Comparison of ENCODE assay signal across 12 cellular contexts in genomic region chr6:104956663-104957294, GRCh38. TPM values are rescaled to one million over a fixed set of nuclear protein-coding genes. Genes with fewer than 3 reads are reported as not detected.
DNase-seq lines count a peak whose midpoint lies in the region; ATAC-seq, FAIRE-seq and TF ChIP-seq lines count a peak whose summit lies in the region.
"Had no signal": no experiment of that assay in that cellular context is flagged by ENCODE, and none has a peak within 500 bp of the region (broad histone marks: within the 10 kb centered on the region; RNA-seq: fewer than 3 reads in every experiment).

Gene LIN28B (plus strand): TSS chr6:104957107. CDS start chr6:104957251, 144 bp downstream.

- H3K23ac ChIP-seq in IMR-90 (ENCODE audit: low read depth, low read length): no peak within 1 kb of the TSS

- peaks cover 6% of the 10 kb centered on the region; the same call in 1 of the 2 replicates for H3K9me3 ChIP-seq in IMR-90 (ENCODE audit: control insufficient read depth, insufficient read depth, low read length)
- peaks cover 8% of the 10 kb centered on the region for H3K9me3 ChIP-seq in T-helper 17 cell (ENCODE audit: control insufficient read depth, low read length, poor library complexity, severe bottlenecking)
- no peaks in the 10 kb centered on the region for H3K9me3 ChIP-seq in iPS-15b (ENCODE audit: control insufficient read depth, insufficient read depth, low read length)
- H3K9me3 ChIP-seq in kidney (ENCODE audit: control insufficient read depth in 1 of 2, low read length in 2 of 2): no peaks in the 10 kb centered on the region

- TF ChIP-seq POLR2A in IMR-90 (IDR thresholded peaks at IDR 0.05; ENCODE audit: low read depth, low read length): no peak

- no peaks in the 10 kb centered on the region for H3K36me3 ChIP-seq in IMR-90 (ENCODE audit: control insufficient read depth, insufficient read depth, low read length)
- H3K36me3 ChIP-seq in iPS-15b (ENCODE audit: control insufficient read depth, insufficient read depth, low read length): no peaks in the 10 kb centered on the region
- no peaks in the 10 kb centered on the region for H3K36me3 ChIP-seq in kidney (ENCODE audit: control insufficient read depth in 1 of 2, insufficient read depth in 2 of 2, low read length in 2 of 2)
- H3K36me3 ChIP-seq: spleen had no signal

- H3K27ac ChIP-seq in IMR-90 (ENCODE audit: insufficient read depth, low read length) (no peak within 1 kb of the TSS), kidney (ENCODE audit: low read depth in 2 of 2, low read length in 2 of 2) (no peak within 1 kb of the TSS)
- H3K27ac ChIP-seq: spleen had no signal

- BruUV-seq in IMR-90 (replicated peaks; lab: Mats Ljungman, UMichigan): no TSS peak

- H3K36me3 Mint-ChIP-seq in T-helper 17 cell (ENCODE audit: low read depth): peaks cover 4% of the 10 kb centered on the region

- no peak for ATAC-seq in IMR-90 (ENCODE audit: low read depth)
- no peak for ATAC-seq in T-helper 17 cell
- no peak for ATAC-seq in GM21717 (IDR thresholded peaks at IDR 0.05; ENCODE audit: unreplicated experiment)
- no peak for ATAC-seq in GM19455 (IDR thresholded peaks at IDR 0.05; ENCODE audit: unreplicated experiment)

- H3K4ac ChIP-seq in IMR-90 (ENCODE audit: low read depth, low read length): no peak within 1 kb of the TSS

- H3K27me3 ChIP-seq in IMR-90 (ENCODE audit: control insufficient read depth, insufficient read depth, low read length) (peaks cover 49% of the 10 kb centered on the region), iPS-15b (ENCODE audit: control insufficient read depth, insufficient read depth, low read length) (no peaks in the 10 kb centered on the region)

- dilution Hi-C loops in IMR-90 (cut with HindIII; ENCODE audit: low sequenced_read_pairs, unreplicated experiment): no loop called here

- POLR2A ChIA-PET in IMR-90 (lab: Charles Lee; ENCODE audit: unreplicated experiment): interaction anchor here (0.7 kb wide), 1 partner anchor 1052 kb away, joined by 4 read pairs; no protein-coding TSS in a partner anchor

- no peaks in the 10 kb centered on the region for H4K20me1 ChIP-seq in IMR-90 (ENCODE audit: insufficient read depth, low read length)

- no peak for TF ChIP-seq RAD21 in IMR-90 (IDR thresholded peaks at IDR 0.05; ENCODE audit: low read length)

- peaks cover 63% of the 10 kb centered on the region for H3K27me3 Mint-ChIP-seq in T-helper 17 cell

- H2BK15ac ChIP-seq in IMR-90 (ENCODE audit: low read depth, low read length): no peak within 1 kb of the TSS

- no peak within 1 kb of the TSS for H4K5ac ChIP-seq in IMR-90 (ENCODE audit: low read depth, low read length)

- intact Hi-C loops in IMR-90 (cut with micrococcal nuclease): no loop called here
- intact Hi-C loops in kidney (cut with DNase I): no loop called here

- no peak within 1 kb of the TSS for H2AK5ac ChIP-seq in IMR-90 (ENCODE audit: low read depth, low read length)

- H2AFZ ChIP-seq in IMR-90 (replicated peaks; ENCODE audit: low read length, poor library complexity): no peak within 1 kb of the TSS

- H3K4me2 ChIP-seq in IMR-90 (ENCODE audit: low read depth, low read length): peak within 1 kb of the TSS; percentile 2; the same call in 1 of the 2 replicates

- H4K8ac ChIP-seq in IMR-90 (ENCODE audit: low read depth in 2 of 2, low read length in 2 of 2): no peak within 1 kb of the TSS

- H3K4me1 ChIP-seq in IMR-90 (ENCODE audit: control insufficient read depth, insufficient read depth, low read length) (no peaks in the 10 kb centered on the region), iPS-15b (ENCODE audit: control insufficient read depth, insufficient read depth, low read length) (peaks cover 9% of the 10 kb centered on the region), kidney (ENCODE audit: control insufficient read depth in 1 of 2, insufficient read depth in 1 of 2, low read depth in 1 of 2, low read length in 2 of 2) (peaks cover 0 to 4% of the 10 kb centered on the region in 2 donors)

- H3K14ac ChIP-seq in IMR-90 (replicated peaks; ENCODE audit: low read depth, low read length): no peak within 1 kb of the TSS

- in situ Hi-C loops in IMR-90 (cut with MboI; ENCODE audit: low sequenced_read_pairs): no loop called here

- H3K27ac Mint-ChIP-seq in T-helper 17 cell: no peak within 1 kb of the TSS

- WGBS in IMR-90 (ENCODE audit: extremely low coverage in 2 of 2, insufficient read length in 1 of 2), 2 experiments: 0% methylated on average over 4 of the region's 17 CpGs; no CpG with 5 or more reads in 1 of the 2 experiments

- no peak within 1 kb of the TSS for H3K18ac ChIP-seq in IMR-90 (ENCODE audit: low read depth, low read length)

- CTCF ChIA-PET in IMR-90 (lab: Yijun Ruan, JAX): no interaction called here

- no peak within 1 kb of the TSS for H4K91ac ChIP-seq in IMR-90 (ENCODE audit: insufficient read depth, low read depth, low read length)

- H2AK9ac ChIP-seq in IMR-90 (replicated peaks; ENCODE audit: low read depth, low read length, poor library complexity): no peak within 1 kb of the TSS

- no peak within 1 kb of the TSS for H2BK120ac ChIP-seq in IMR-90 (ENCODE audit: low read depth, low read length)

- H3K9ac ChIP-seq in IMR-90 (ENCODE audit: low read depth, low read length): no peak within 1 kb of the TSS
- peak within 1 kb of the TSS; percentile 91 for H3K9ac ChIP-seq in iPS-15b (ENCODE audit: low read depth, low read length)
- H3K9ac ChIP-seq in kidney (ENCODE audit: low read length in 2 of 2): no peak within 1 kb of the TSS

- no peak within 1 kb of the TSS for H3K4me3 ChIP-seq in IMR-90 (ENCODE audit: insufficient read depth, low read depth, low read length)
- H3K4me3 ChIP-seq in iPS-15b (ENCODE audit: low read depth, low read length): peak within 1 kb of the TSS; percentile 61
- H3K4me3 ChIP-seq in kidney (ENCODE audit: low read length in 2 of 2): no peak within 1 kb of the TSS
- H3K4me3 ChIP-seq: lung had no signal

- H3K79me1 ChIP-seq in IMR-90 (ENCODE audit: low read depth in 1 of 2, low read length in 2 of 2): no peaks in the 10 kb centered on the region

- no peak within 1 kb of the TSS for H2BK5ac ChIP-seq in IMR-90 (ENCODE audit: low read depth, low read length, poor library complexity, severe bottlenecking)

- peak within 1 kb of the TSS; percentile 3 for H3K4me3 Mint-ChIP-seq in T-helper 17 cell

- no peaks in the 10 kb centered on the region for H3K9me1 ChIP-seq in IMR-90 (ENCODE audit: insufficient read depth, low read length)

- TF ChIP-seq CTCF in IMR-90 (conservative IDR thresholded peaks at IDR 0.05; ENCODE audit: low read depth, low read length) (no peak), GM20000 (IDR thresholded peaks at IDR 0.05; ENCODE audit: extremely low read depth, missing control alignments) (no peak), kidney (IDR thresholded peaks at IDR 0.05; ENCODE audit: borderline replicate concordance, extremely low read depth, insufficient read depth) (no peak)

- no peak within 1 kb of the TSS for H2BK20ac ChIP-seq in IMR-90 (ENCODE audit: low read depth, low read length)

- H3K56ac ChIP-seq in IMR-90 (ENCODE audit: extremely low read depth, insufficient read depth, low read length): no peak within 1 kb of the TSS

- FAIRE-seq in kidney (lab: Jason Lieb, UNC): no peak

- no peaks in the 10 kb centered on the region for H3K4me1 Mint-ChIP-seq in T-helper 17 cell

- DNase-seq in DMS 273 treated with DMSO at 0.1 percent for 48 hours (lab: John Stamatoyannopoulos, UW): peak; percentile 61
- DNase-seq in IMR-90: no peak
- no peak for DNase-seq in T-helper 17 cell
- DNase-seq in GM20000 (ENCODE audit: low spot score): no peak
- DNase-seq in kidney: no peak
- DNase-seq: activated naive CD4-positive, alpha-beta T cell treated with anti-CD3 and anti-CD28 coated beads, Interleukin-2, amount 50 U/mL, for 16 hours; spleen; stimulated activated naive CD4-positive, alpha-beta T cell treated with Interleukin-2 at 50 U/mL for 16 hours had no signal

TF ChIP-seq in IMR-90, 13 proteins besides CTCF, POLR2A, EP300 and RAD21:
- TF ChIP-seq MAFK (IDR thresholded peaks at IDR 0.05; ENCODE audit: low read depth, low read length): no peak
- TF ChIP-seq FOS (IDR thresholded peaks at IDR 0.05; ENCODE audit: low read depth, low read length): no peak
- TF ChIP-seq NFE2L2 (IDR thresholded peaks at IDR 0.05; ENCODE audit: low read depth, low read length): no peak
- TF ChIP-seq MXI1 (IDR thresholded peaks at IDR 0.05; ENCODE audit: borderline replicate concordance, low read depth, low read length): no peak
- no peak for TF ChIP-seq USF2 (IDR thresholded peaks at IDR 0.05; ENCODE audit: low read depth, low read length)
- TF ChIP-seq RFX5 (IDR thresholded peaks at IDR 0.05; ENCODE audit: low read depth, low read length): no peak
- no peak for TF ChIP-seq SMC3 (IDR thresholded peaks at IDR 0.05; ENCODE audit: low read depth, low read length)
- TF ChIP-seq RCOR1 (IDR thresholded peaks at IDR 0.05; ENCODE audit: insufficient replicate concordance, low read length): no peak
- TF ChIP-seq ELK1 (IDR thresholded peaks at IDR 0.05; ENCODE audit: borderline replicate concordance, low read depth, low read length): no peak
- no peak for TF ChIP-seq CEBPB (IDR thresholded peaks at IDR 0.05; ENCODE audit: low read depth, low read length)
TF ChIP-seq in IMR-90: peak in this region for 0.

RNA-seq across cellular contexts. Expression of gene LIN28B, which starts in this region (rescaled TPM):
- total RNA-seq in IMR-90 (2012; rRNA removed) (not detected in 2 replicates), T-helper 17 cell (not detected), kidney (not detected)
- polyA plus RNA-seq in IMR-90 (2012; rRNA removed) (not detected in 2 replicates), kidney (ENCODE audit: insufficient read depth, low read depth, low replicate concordance) (not detected)
- not detected in 2 replicates for polyA plus RNA-seq in IMR-90 (2012; cell fraction: cytosol; rRNA removed)
- polyA plus RNA-seq in IMR-90 (2012; cell fraction: nucleus; rRNA removed; ENCODE audit: low replicate concordance): not detected in 2 replicates
- total RNA-seq: spleen had no signal
- polyA plus RNA-seq: lung, spleen had no signal
